ENCODE assay signal across 14 cellular contexts in the genomic region with DNA sequence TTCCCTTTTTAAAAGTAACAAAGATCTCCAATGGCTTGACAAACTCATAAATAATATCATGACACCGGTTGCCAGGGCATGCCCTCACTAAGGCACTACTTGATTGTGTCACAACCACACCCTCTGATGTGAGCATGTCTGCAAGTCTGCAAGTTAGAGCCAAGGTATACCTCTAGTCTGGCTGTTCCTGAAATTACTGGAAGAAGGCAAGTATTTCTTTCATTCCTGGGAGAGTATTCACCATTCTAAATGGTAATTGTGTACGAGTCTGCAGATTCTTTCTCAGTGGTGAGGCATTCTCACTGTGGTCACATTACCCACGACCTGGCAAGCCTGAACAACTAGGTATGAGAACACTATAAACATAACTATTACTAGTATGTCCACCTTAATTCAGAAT. TPM values are rescaled to one million over a fixed set of nuclear protein-coding genes. Genes with fewer than 3 reads are reported as not detected.
DNase-seq lines count a peak whose midpoint lies in the region; ATAC-seq and TF ChIP-seq lines count a peak whose summit lies in the region.
"Had no signal": no experiment of that assay in that cellular context is flagged by ENCODE, and none has a peak within 500 bp of the region (broad histone marks: within the 10 kb centered on the region; RNA-seq: fewer than 3 reads in every experiment).

No MANE protein-coding gene starts in this region.

- H3K36me3 ChIP-seq in brain microvascular endothelial cell (replicated peaks): no peaks in the 10 kb centered on the region
- peaks cover 33% of the 10 kb centered on the region for H3K36me3 ChIP-seq in lower lobe of right lung
- peaks cover 17% of the 10 kb centered on the region for H3K36me3 ChIP-seq in HAP-1 (replicated peaks)

- in situ Hi-C loops in ACHN (cut with HindIII; ENCODE audit: low pct_ligation_motif_present, low pct_unique_long_range_greater_than_20kb, low sequenced_read_pairs) (no loop called here), brain microvascular endothelial cell (cut with HindIII; ENCODE audit: low pct_ligation_motif_present, low sequenced_read_pairs) (no loop called here), HAP-1 (cut with MboI; ENCODE audit: low sequenced_read_pairs) (no loop called here)

- POLR2A ChIA-PET in activated CD8-positive, alpha-beta T cell treated with anti-CD3 and anti-CD28 coated beads, Interleukin-2, amount 10 ng/mL, durations not matched to agents 7 days and 5 days (lab: Charles Lee): interaction anchor here (0.6 kb wide), 1 partner anchor 27 kb away, joined by 3 read pairs; no protein-coding TSS in a partner anchor

- peaks cover 15% of the 10 kb centered on the region for H3K4me1 Mint-ChIP-seq in activated CD8-positive, alpha-beta T cell treated with anti-CD3 and anti-CD28 coated beads, Interleukin-2, amount 10 ng/mL, durations not matched to agents 7 days and 5 days (ENCODE audit: low read depth)

- H3K36me3 Mint-ChIP-seq in activated CD8-positive, alpha-beta T cell treated with anti-CD3 and anti-CD28 coated beads, Interleukin-2, amount 10 ng/mL, durations not matched to agents 7 days and 5 days (ENCODE audit: low read depth): peaks cover 54% of the 10 kb centered on the region

- H3K27ac ChIP-seq in brain microvascular endothelial cell: peak overlapping the region; percentile 58
- H3K27ac ChIP-seq in lower lobe of right lung: no peak overlapping the region
- H3K27ac ChIP-seq: spleen had no signal

- no peaks in the 10 kb centered on the region for H3K4me1 ChIP-seq in lower lobe of right lung
- peaks cover 15% of the 10 kb centered on the region for H3K4me1 ChIP-seq in HAP-1

- DNase-seq in ACHN: peak; percentile 66
- peak; percentile 70 for DNase-seq in HS-27A (ENCODE audit: low read depth)
- peak; percentile 81 for DNase-seq in brain microvascular endothelial cell
- DNase-seq in lower lobe of right lung: no peak
- no peak for DNase-seq in activated CD8-positive, alpha-beta T cell treated with anti-CD3 and anti-CD28 coated beads, Interleukin-2, amount 10 ng/mL, durations not matched to agents 7 days and 5 days
- DNase-seq in NCI-H146 treated with DMSO at 0.1 percent for 48 hours (lab: John Stamatoyannopoulos, UW; ENCODE audit: unreplicated experiment): no peak
- DNase-seq in HAP-1 (ENCODE audit: low spot score in 2 of 2): no peak
- DNase-seq in NOMO-1 treated with DMSO at 0.1 percent for 48 hours (lab: John Stamatoyannopoulos, UW; ENCODE audit: unreplicated experiment): no peak
- DNase-seq: activated CD4-positive, CD25-positive, alpha-beta regulatory T cell; activated effector memory CD4-positive, alpha-beta T cell treated with anti-CD3 and anti-CD28 coated beads, Interleukin-2, amount 50 U/mL, for 16 hours; CD4-positive, alpha-beta memory T cell; spleen; stimulated activated naive CD4-positive, alpha-beta T cell had no signal

- intact Hi-C loops in lower lobe of right lung (cut with DNase I): no loop called here

- no peak overlapping the region for H3K27ac Mint-ChIP-seq in activated CD8-positive, alpha-beta T cell treated with anti-CD3 and anti-CD28 coated beads, Interleukin-2, amount 10 ng/mL, durations not matched to agents 7 days and 5 days
- H3K27ac Mint-ChIP-seq: memory B cell had no signal

- H3K27me3 ChIP-seq in brain microvascular endothelial cell (replicated peaks) (no peaks in the 10 kb centered on the region), lower lobe of right lung (ENCODE audit: low read depth) (no peaks in the 10 kb centered on the region), HAP-1 (ENCODE audit: low read depth) (no peaks in the 10 kb centered on the region)
- H3K27me3 ChIP-seq: spleen had no signal

- H3K27me3 Mint-ChIP-seq in activated CD8-positive, alpha-beta T cell treated with anti-CD3 and anti-CD28 coated beads, Interleukin-2, amount 10 ng/mL, durations not matched to agents 7 days and 5 days (ENCODE audit: low read depth): no peaks in the 10 kb centered on the region
- H3K27me3 Mint-ChIP-seq: CD4-positive, alpha-beta memory T cell; memory B cell had no signal

- TF ChIP-seq CTCF in brain microvascular endothelial cell (IDR thresholded peaks at IDR 0.05; ENCODE audit: low read depth, low read length, missing control alignments): no peak
- TF ChIP-seq CTCF in lower lobe of right lung (IDR thresholded peaks at IDR 0.05): no peak

- H3K4me3 Mint-ChIP-seq in activated CD8-positive, alpha-beta T cell treated with anti-CD3 and anti-CD28 coated beads, Interleukin-2, amount 10 ng/mL, durations not matched to agents 7 days and 5 days: no peak overlapping the region
- H3K4me3 Mint-ChIP-seq: CD4-positive, alpha-beta memory T cell; memory B cell had no signal

- CTCF ChIA-PET in activated CD8-positive, alpha-beta T cell treated with anti-CD3 and anti-CD28 coated beads, Interleukin-2, amount 10 ng/mL, durations not matched to agents 7 days and 5 days (lab: Charles Lee): interaction anchor here (1.2 kb wide), 1 partner anchor 58 kb away, joined by 4 read pairs; no protein-coding TSS in a partner anchor

- ATAC-seq in lower lobe of right lung: peak; percentile 24 to 45
- no peak for ATAC-seq in activated CD8-positive, alpha-beta T cell treated with anti-CD3 and anti-CD28 coated beads, Interleukin-2, amount 10 ng/mL, durations not matched to agents 7 days and 5 days

- H3K9me3 ChIP-seq in lower lobe of right lung (no peaks in the 10 kb centered on the region), HAP-1 (peaks cover 1% of the 10 kb centered on the region; the same call in 1 of the 2 replicates)

- H3K4me3 ChIP-seq in brain microvascular endothelial cell (ENCODE audit: low read depth, low read length) (no peak overlapping the region), lower lobe of right lung (no peak overlapping the region), HAP-1 (no peak overlapping the region)
- H3K4me3 ChIP-seq: spleen had no signal

- H3K9me3 Mint-ChIP-seq in activated CD8-positive, alpha-beta T cell treated with anti-CD3 and anti-CD28 coated beads, Interleukin-2, amount 10 ng/mL, durations not matched to agents 7 days and 5 days (ENCODE audit: insufficient read depth): no peaks in the 10 kb centered on the region

RNA-seq across cellular contexts. Expression of a gene that starts 25.7 kb away (rescaled TPM):
- 24.8 TPM for total RNA-seq in lower lobe of right lung
- not detected for total RNA-seq in activated CD8-positive, alpha-beta T cell treated with anti-CD3 and anti-CD28 coated beads, Interleukin-2, amount 10 ng/mL, durations not matched to agents 7 days and 5 days
- total RNA-seq: CD4-positive, alpha-beta memory T cell had no signal

Comparison
In these comparisons a context has a peak if more than half of its experiments do, and no peak if none do; other contexts are left out.
1. DNase-seq: peak in ACHN (single experiment), HS-27A (single experiment) and brain microvascular endothelial cell (single experiment); none in lower lobe of right lung (single experiment), activated CD8-positive, alpha-beta T cell treated with anti-CD3 and anti-CD28 coated beads, Interleukin-2, amount 10 ng/mL, durations not matched to agents 7 days and 5 days (single experiment), NCI-H146 treated with DMSO at 0.1 percent for 48 hours (single experiment), HAP-1 (0 of 2) and NOMO-1 treated with DMSO at 0.1 percent for 48 hours (single experiment).
2. RNA of a gene that starts 25.7 kb away (total RNA-seq): 24.8 TPM in lower lobe of right lung (single experiment); not detected in activated CD8-positive, alpha-beta T cell treated with anti-CD3 and anti-CD28 coated beads, Interleukin-2, amount 10 ng/mL, durations not matched to agents 7 days and 5 days; every median in the first group is over 10 times any median in the second.